16 cellular contexts compared by ENCODE assay signal in genomic region chr10:53700227-53700626, GRCh38.
"Had no signal": no experiment of that assay in that cellular context is flagged by ENCODE, and none has a peak within 500 bp of the region (broad histone marks: within the 10 kb centered on the region; RNA-seq: fewer than 3 reads in every experiment).

No MANE protein-coding gene starts in this region.

- DNase-seq: effector memory CD8-positive, alpha-beta T cell; foreskin keratinocyte; head of caudate nucleus; left colon; natural killer cell; nucleus accumbens; ovary; right cardiac atrium; small intestine; stimulated activated CD4-positive, alpha-beta T cell treated with anti-CD3 and anti-CD28 coated beads, Interleukin-2, amount 100 ng/mL, for 48 hours; stimulated activated naive CD4-positive, alpha-beta T cell treated with Interleukin-2 at 50 U/mL for 16 hours; thyroid gland; upper lobe of left lung had no signal

- FAIRE-seq: colon, small intestine had no signal

- H3K27me3 Mint-ChIP-seq: dendritic cell treated with granulocyte-macrophage colony-stimulating factor and Interleukin-4, amounts not matched to agents 40 ng/mL and 50 ng/mL, for 4 days; effector memory CD8-positive, alpha-beta T cell had no signal

- H3K27ac Mint-ChIP-seq: dendritic cell treated with granulocyte-macrophage colony-stimulating factor and Interleukin-4, amounts not matched to agents 40 ng/mL and 50 ng/mL, for 4 days; effector memory CD8-positive, alpha-beta T cell; natural killer cell; neural progenitor cell had no signal

- H3K4me1 Mint-ChIP-seq: natural killer cell had no signal

- ATAC-seq: effector memory CD8-positive, alpha-beta T cell; foreskin keratinocyte; left colon; natural killer cell; right cardiac atrium had no signal

- H3K4me3 Mint-ChIP-seq: dendritic cell treated with granulocyte-macrophage colony-stimulating factor and Interleukin-4, amounts not matched to agents 40 ng/mL and 50 ng/mL, for 4 days; effector memory CD8-positive, alpha-beta T cell; natural killer cell; neural progenitor cell had no signal
